Comparison of ENCODE assay signal across 22 cellular contexts in the genomic region with DNA sequence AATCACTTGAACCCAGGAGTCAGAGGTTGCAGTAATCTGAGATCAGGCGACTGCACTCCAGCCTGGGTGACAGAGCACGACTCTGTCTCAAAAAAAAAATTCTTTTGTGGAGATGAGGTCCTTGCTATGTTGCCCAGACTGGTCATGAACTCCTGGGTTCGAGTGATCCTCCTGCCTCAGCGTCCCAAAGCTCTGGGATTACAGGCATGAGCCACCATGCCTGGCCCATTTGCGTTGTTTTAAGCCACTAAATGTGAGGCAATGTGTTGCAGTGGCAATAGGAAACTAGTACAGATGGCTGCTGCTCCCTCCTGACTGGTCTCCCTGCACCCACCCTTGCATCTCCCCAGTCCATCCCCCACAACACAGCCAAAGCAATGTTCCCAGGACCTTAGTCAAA. TPM values are rescaled to one million over a fixed set of nuclear protein-coding genes. Genes with fewer than 3 reads are reported as not detected.
DNase-seq lines count a peak whose midpoint lies in the region; TF ChIP-seq lines count a peak whose summit lies in the region.
"Had no signal": no experiment of that assay in that cellular context is flagged by ENCODE, and none has a peak within 500 bp of the region (broad histone marks: within the 10 kb centered on the region; RNA-seq: fewer than 3 reads in every experiment).

No MANE protein-coding gene starts in this region.

- H3K27ac ChIP-seq in coronary artery: no peak overlapping the region

- no peaks in the 10 kb centered on the region for H3K9me3 Mint-ChIP-seq in activated naive CD4-positive, alpha-beta T cell treated with anti-CD3 and anti-CD28 coated beads, Interleukin-2, amount 50 U/mL, for 24 hours
- no peaks in the 10 kb centered on the region for H3K9me3 Mint-ChIP-seq in type B pancreatic cell
- H3K9me3 Mint-ChIP-seq: CD4-positive, alpha-beta memory T cell had no signal

- H3K4me3 ChIP-seq in coronary artery: no peak overlapping the region

- H3K4me3 Mint-ChIP-seq in activated naive CD4-positive, alpha-beta T cell treated with anti-CD3 and anti-CD28 coated beads, Interleukin-2, amount 50 U/mL, for 24 hours: no peak overlapping the region
- H3K4me3 Mint-ChIP-seq in type B pancreatic cell: no peak overlapping the region
- H3K4me3 Mint-ChIP-seq: CD4-positive, alpha-beta memory T cell had no signal

- H3K27ac Mint-ChIP-seq in activated naive CD4-positive, alpha-beta T cell treated with anti-CD3 and anti-CD28 coated beads, Interleukin-2, amount 50 U/mL, for 24 hours: peak overlapping the region; percentile 46
- H3K27ac Mint-ChIP-seq in type B pancreatic cell: no peak overlapping the region
- H3K27ac Mint-ChIP-seq: CD4-positive, alpha-beta memory T cell had no signal

- TF ChIP-seq CTCF in coronary artery (IDR thresholded peaks at IDR 0.05) (no peak), type B pancreatic cell (conservative IDR thresholded peaks at IDR 0.05) (no peak)

- H3K27me3 Mint-ChIP-seq in activated naive CD4-positive, alpha-beta T cell treated with anti-CD3 and anti-CD28 coated beads, Interleukin-2, amount 50 U/mL, for 24 hours: no peaks in the 10 kb centered on the region
- H3K27me3 Mint-ChIP-seq in type B pancreatic cell: peaks cover 4% of the 10 kb centered on the region
- H3K27me3 Mint-ChIP-seq: CD4-positive, alpha-beta memory T cell had no signal

- H3K4me1 Mint-ChIP-seq in activated naive CD4-positive, alpha-beta T cell treated with anti-CD3 and anti-CD28 coated beads, Interleukin-2, amount 50 U/mL, for 24 hours: no peaks in the 10 kb centered on the region
- no peaks in the 10 kb centered on the region for H3K4me1 Mint-ChIP-seq in type B pancreatic cell (ENCODE audit: unreplicated experiment)

- no peaks in the 10 kb centered on the region for H3K36me3 Mint-ChIP-seq in activated naive CD4-positive, alpha-beta T cell treated with anti-CD3 and anti-CD28 coated beads, Interleukin-2, amount 50 U/mL, for 24 hours
- H3K36me3 Mint-ChIP-seq in type B pancreatic cell: no peaks in the 10 kb centered on the region
- H3K36me3 Mint-ChIP-seq: CD4-positive, alpha-beta memory T cell had no signal

- DNase-seq in activated naive CD4-positive, alpha-beta T cell treated with Interleukin-2 at 50 U/mL for 16 hours: no peak
- DNase-seq in coronary artery (ENCODE audit: low spot score) (peak; percentile 12), islet precursor cell (peak; percentile 26), type B pancreatic cell (ENCODE audit: extremely low spot score, unreplicated experiment) (peak; percentile 40), NCI-H146 (lab: John Stamatoyannopoulos, UW) (no peak), NCI-H526 treated with DMSO at 0.1 percent for 48 hours (lab: John Stamatoyannopoulos, UW) (no peak)
- no peak for DNase-seq in activated CD4-positive, alpha-beta T cell treated with anti-CD3 and anti-CD28 coated beads, Interleukin-2, amount 50 U/mL, for 4 hours
- DNase-seq: C1 segment of cervical spinal cord; Calu3; CD4-positive, alpha-beta memory T cell; COR-L47; DMS53; DMS79 treated with DMSO at 0.1 percent for 48 hours; GF-D8; GOT3; H7; HCEC 1CT had no signal

RNA-seq across cellular contexts. Expression of a gene that starts 40.0 kb away (rescaled TPM):
- 1.0 and 1.2 TPM in 2 replicates for total RNA-seq in type B pancreatic cell (ENCODE audit: low replicate concordance)
- total RNA-seq: CD4-positive, alpha-beta memory T cell; G401 had no signal

RNA-seq across cellular contexts. Expression of a gene that starts 44.0 kb away (rescaled TPM):
- total RNA-seq in type B pancreatic cell (ENCODE audit: low replicate concordance): 1.2 and 6.8 TPM in 2 replicates
- total RNA-seq: A172, A673, Calu3, Daoy, G401 had no signal

Comparison
In these comparisons a context has a peak if more than half of its experiments do, and no peak if none do; other contexts are left out.
1. DNase-seq: peak in coronary artery (single experiment), islet precursor cell (single experiment) and type B pancreatic cell (single experiment); none in activated naive CD4-positive, alpha-beta T cell treated with Interleukin-2 at 50 U/mL for 16 hours (single experiment), NCI-H146 (single experiment), NCI-H526 treated with DMSO at 0.1 percent for 48 hours (single experiment) and activated CD4-positive, alpha-beta T cell treated with anti-CD3 and anti-CD28 coated beads, Interleukin-2, amount 50 U/mL, for 4 hours (0 of 2).